Comparison of ENCODE assay signal across 8 cellular contexts in the genomic region with DNA sequence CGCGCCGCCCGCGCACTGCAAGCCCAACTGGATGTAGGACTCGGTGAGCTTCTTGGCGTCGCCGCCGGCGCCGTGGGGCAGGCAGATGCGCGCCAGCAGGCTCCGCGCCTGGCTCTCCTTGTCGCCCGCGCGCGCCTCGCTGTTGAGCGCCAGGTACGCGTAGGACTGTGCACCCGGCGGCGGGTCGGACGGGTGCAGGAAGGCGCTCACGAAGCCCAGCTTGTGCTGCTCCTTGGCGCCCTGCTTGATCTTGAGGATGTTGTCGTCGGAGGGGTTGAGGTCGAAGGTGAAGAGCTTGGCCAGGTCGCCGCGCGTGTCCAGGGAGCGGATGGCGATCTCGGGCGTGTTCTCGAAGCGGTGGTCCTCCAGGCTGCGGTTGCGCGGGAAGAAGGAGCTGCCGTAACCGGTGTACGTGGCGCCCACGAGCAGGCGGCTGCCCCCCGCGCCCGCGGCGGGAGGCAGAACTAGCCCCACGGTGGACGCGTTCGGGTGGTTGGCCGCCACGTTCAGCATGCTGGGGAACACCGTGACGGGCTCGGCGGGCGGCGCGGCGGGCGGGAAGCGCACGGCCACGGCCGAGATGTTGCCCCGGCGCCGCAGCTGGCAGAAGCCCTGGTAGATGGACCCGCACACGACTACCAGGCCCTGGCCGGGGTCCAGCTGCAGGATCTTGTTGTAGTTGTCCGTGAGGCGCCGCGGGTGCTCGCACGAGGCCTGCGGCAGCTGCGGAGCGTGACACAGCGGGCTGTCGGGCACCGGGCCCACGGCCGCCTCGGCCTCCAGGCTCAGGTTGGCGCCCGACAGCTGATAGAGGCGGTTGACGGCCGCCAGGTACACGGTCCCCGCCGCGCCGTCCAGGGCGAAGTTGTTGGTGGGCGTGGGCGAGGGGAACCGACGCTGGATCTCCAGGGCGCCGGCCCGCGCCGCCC. TPM values are rescaled to one million over a fixed set of nuclear protein-coding genes. Genes with fewer than 3 reads are reported as not detected.
A peak's percentile ranks its signal among the peaks of the same experiment; 100 is the strongest.
DNase-seq lines count a peak whose midpoint lies in the region; ATAC-seq and TF ChIP-seq lines count a peak whose summit lies in the region.

No MANE protein-coding gene starts in this region.

- peaks cover 8 to 65% (median 11%) of the 10 kb centered on the region in 5 donors for H3K27me3 Mint-ChIP-seq in naive thymus-derived CD4-positive, alpha-beta T cell
- H3K27me3 Mint-ChIP-seq in type B pancreatic cell = peaks cover 24% of the 10 kb centered on the region

- TF ChIP-seq CTCF in GM12865 (IDR thresholded peaks at IDR 0.05; ENCODE audit: insufficient read depth, low read depth, low read length, missing control alignments) = no peak
- TF ChIP-seq CTCF in type B pancreatic cell (conservative IDR thresholded peaks at IDR 0.05) = peak; percentile 44

- ATAC-seq in naive thymus-derived CD4-positive, alpha-beta T cell = peak; percentile 62
- no peak for ATAC-seq in HG03039 (IDR thresholded peaks at IDR 0.05; ENCODE audit: unreplicated experiment)
- ATAC-seq in HG02678 (IDR thresholded peaks at IDR 0.05; ENCODE audit: unreplicated experiment) = no peak

- H3K9me3 ChIP-seq in esophagus (ENCODE audit: control insufficient read depth in 2 of 2, insufficient read depth in 1 of 2, low read depth in 1 of 2, low read length in 1 of 2) = no peaks in the 10 kb centered on the region
- H3K9me3 ChIP-seq in naive thymus-derived CD4-positive, alpha-beta T cell (ENCODE audit: control insufficient read depth in 2 of 3, low read length in 3 of 3) = no peaks in the 10 kb centered on the region

- intact Hi-C loops in naive thymus-derived CD4-positive, alpha-beta T cell (cut with micrococcal nuclease) = loop anchor here (1.0 to 10.0 kb wide), 5 partner anchors 21 to 506 kb away; partner anchors contain the start of genes IFT122 (in 1 of the 2) and TMCC1 (in 1 of the 2)

- peak overlapping the region; percentile 35 to 92 (median 84) for H3K27ac Mint-ChIP-seq in naive thymus-derived CD4-positive, alpha-beta T cell
- peak overlapping the region; percentile 93 for H3K27ac Mint-ChIP-seq in type B pancreatic cell

- H3K36me3 ChIP-seq in esophagus (ENCODE audit: control insufficient read depth in 2 of 2, insufficient read depth in 2 of 2, low read length in 1 of 2) = no peaks in the 10 kb centered on the region
- no peaks in the 10 kb centered on the region for H3K36me3 ChIP-seq in naive thymus-derived CD4-positive, alpha-beta T cell (ENCODE audit: control insufficient read depth in 2 of 3, insufficient read depth in 3 of 3, low read length in 3 of 3)

- DNase-seq in GM12865 (ENCODE audit: low read depth) (peak; percentile 35), NCI-H2171 (lab: John Stamatoyannopoulos, UW) (peak; percentile 83), type B pancreatic cell (ENCODE audit: extremely low spot score, unreplicated experiment) (no peak)
- DNase-seq in activated CD8-positive, alpha-beta memory T cell treated with anti-CD3 and anti-CD28 coated beads, Interleukin-2, amount 50 U/mL, for 48 hours = peak; percentile 71
- peak in 8 of 9 donors; percentile 28 to 60 (median 50) for DNase-seq in naive thymus-derived CD4-positive, alpha-beta T cell

- H3K27me3 ChIP-seq in esophagus (ENCODE audit: control insufficient read depth in 1 of 2, insufficient read depth in 2 of 2, low read length in 2 of 2) = peaks cover 0 to 2% of the 10 kb centered on the region in 2 donors
- peaks cover 0 to 6% of the 10 kb centered on the region in 2 donors for H3K27me3 ChIP-seq in naive thymus-derived CD4-positive, alpha-beta T cell (ENCODE audit: control insufficient read depth in 2 of 2, insufficient read depth in 2 of 2, low read length in 2 of 2)

- POLR2A ChIA-PET in naive thymus-derived CD4-positive, alpha-beta T cell (lab: Charles Lee) = interaction anchor here (0.7 to 1.4 kb wide), 5 partner anchors 11 to 28 kb away, joined by 3 to 5 read pairs (median 4); no protein-coding TSS in a partner anchor

- peaks cover 0 to 1% (median 0%) of the 10 kb centered on the region in 11 donors for H3K9me3 Mint-ChIP-seq in naive thymus-derived CD4-positive, alpha-beta T cell
- H3K9me3 Mint-ChIP-seq in type B pancreatic cell = no peaks in the 10 kb centered on the region

- WGBS in esophagus, 2 donors = 1% methylated on average over 106 to 120 of the region's 120 CpGs

- peaks cover 7 to 16% of the 10 kb centered on the region in 2 donors for H3K4me1 ChIP-seq in esophagus (ENCODE audit: control insufficient read depth in 2 of 2, insufficient read depth in 2 of 2, low read length in 1 of 2)
- peaks cover 0 to 6% of the 10 kb centered on the region in 2 donors for H3K4me1 ChIP-seq in naive thymus-derived CD4-positive, alpha-beta T cell (ENCODE audit: control insufficient read depth in 2 of 2, insufficient read depth in 2 of 2, low read length in 2 of 2)

- CTCF ChIA-PET in naive thymus-derived CD4-positive, alpha-beta T cell (lab: Charles Lee) = no interaction called here

- peaks cover 0 to 4% (median 0%) of the 10 kb centered on the region in 5 donors for H3K36me3 Mint-ChIP-seq in naive thymus-derived CD4-positive, alpha-beta T cell
- no peaks in the 10 kb centered on the region for H3K36me3 Mint-ChIP-seq in type B pancreatic cell

- peaks cover 11 to 25% (median 14%) of the 10 kb centered on the region in 7 donors for H3K4me1 Mint-ChIP-seq in naive thymus-derived CD4-positive, alpha-beta T cell
- peaks cover 42% of the 10 kb centered on the region for H3K4me1 Mint-ChIP-seq in type B pancreatic cell (ENCODE audit: unreplicated experiment)

- peak overlapping the region; percentile 63 to 75 for H3K27ac ChIP-seq in esophagus (ENCODE audit: low read depth in 2 of 2, low read length in 1 of 2)
- H3K27ac ChIP-seq in naive thymus-derived CD4-positive, alpha-beta T cell (ENCODE audit: low read depth, low read length) = no peak overlapping the region

- H3K4me3 Mint-ChIP-seq in naive thymus-derived CD4-positive, alpha-beta T cell = peak overlapping the region; percentile 88 to 98 (median 92)
- peak overlapping the region; percentile 96 for H3K4me3 Mint-ChIP-seq in type B pancreatic cell

- H3K4me3 ChIP-seq in GM12865 (ENCODE audit: low read depth, low read length) (no peak overlapping the region), esophagus (ENCODE audit: low read depth in 1 of 2, low read length in 2 of 2) (peak overlapping the region; percentile 62 to 68)
- H3K4me3 ChIP-seq in naive thymus-derived CD4-positive, alpha-beta T cell (ENCODE audit: low read length) = peak overlapping the region; percentile 53

RNA-seq across cellular contexts. Expression of gene PLXND1, which starts 0.6 kb away (rescaled TPM):
- polyA plus RNA-seq in esophagus = 10 to 100 TPM; 15.8 to 18.7 TPM
- total RNA-seq in naive thymus-derived CD4-positive, alpha-beta T cell = 10 to 100 TPM in 2 of 5 experiments, 1 to 10 TPM in 3; 1.9 to 82.5 (median 7.5) TPM
- under 1 TPM in 1 of 2 donors, not detected in 1; 0.38 TPM for polyA plus RNA-seq in naive thymus-derived CD4-positive, alpha-beta T cell
- 56.9 and 71.0 TPM in 2 replicates for total RNA-seq in type B pancreatic cell (ENCODE audit: low replicate concordance)
